In genomic region chr11:120682026-120682649, GRCh38 we compare ENCODE assay signal across 19 cellular contexts.
"Had no signal": no experiment of that assay in that cellular context is flagged by ENCODE, and none has a peak within 500 bp of the region (broad histone marks: within the 10 kb centered on the region; RNA-seq: fewer than 3 reads in every experiment).

No MANE protein-coding gene starts in this region.

- ATAC-seq: activated naive CD4-positive, alpha-beta T cell treated with anti-CD3 and anti-CD28 coated beads, Interleukin-2, amount 50 U/mL, for 72 hours; natural killer cell treated with Interleukin-12 subunit alpha and Interleukin-12 subunit beta and Interleukin-15 and Interleukin-18, amount 100 ng/mL, for 72 hours; psoas muscle; right cardiac atrium; stimulated activated naive CD8-positive, alpha-beta T cell treated with anti-CD3 and anti-CD28 coated beads, Interleukin-15, Interleukin-2, amounts not matched to agents 100 U/mL and 50 U/mL, for 24 hours had no signal

- H3K36me3 ChIP-seq: left ventricle myocardium inferior, tibial artery had no signal

- H3K4me1 ChIP-seq: left ventricle myocardium inferior, psoas muscle, tibial artery had no signal

- H3K9me3 Mint-ChIP-seq: activated CD4-positive, alpha-beta memory T cell treated with anti-CD3 and anti-CD28 coated beads for 36 hours; activated naive CD4-positive, alpha-beta T cell treated with anti-CD3 and anti-CD28 coated beads, Interleukin-2, amount 50 U/mL, for 72 hours; activated T-helper 1 cell treated with anti-CD3 and anti-CD28 coated beads, Interleukin-12 subunit alpha, Interleukin-12 subunit beta, Interleukin-2, Interleukin-4 antibody, amounts not matched to agents 30 ng/mL and 10 ng/mL and 1 ng/mL, durations not matched to agents 14 hours and 24 hours and 36 hours; immature natural killer cell; natural killer cell treated with Interleukin-12 subunit alpha and Interleukin-12 subunit beta and Interleukin-15 and Interleukin-18, amount 100 ng/mL, for 72 hours; T-helper 2 cell treated with Interferon-gamma antibody and Interleukin-4, amounts not matched to agents 5 μg/mL and 100 μg/mL, for 36 hours had no signal

- H3K27ac Mint-ChIP-seq: activated CD4-positive, alpha-beta memory T cell treated with anti-CD3 and anti-CD28 coated beads for 36 hours; activated naive CD4-positive, alpha-beta T cell treated with anti-CD3 and anti-CD28 coated beads, Interleukin-2, amount 50 U/mL, for 72 hours; activated T-helper 1 cell treated with anti-CD3 and anti-CD28 coated beads, Interleukin-12 subunit alpha, Interleukin-12 subunit beta, Interleukin-2, Interleukin-4 antibody, amounts not matched to agents 30 ng/mL and 10 ng/mL and 1 ng/mL, durations not matched to agents 14 hours and 24 hours and 36 hours; immature natural killer cell; natural killer cell treated with Interleukin-12 subunit alpha and Interleukin-12 subunit beta and Interleukin-15 and Interleukin-18, amount 100 ng/mL, for 72 hours; T-helper 2 cell treated with Interferon-gamma antibody and Interleukin-4, amounts not matched to agents 5 μg/mL and 100 μg/mL, for 36 hours had no signal

- H3K4me3 ChIP-seq: left ventricle myocardium inferior, psoas muscle, tibial artery had no signal

- H3K36me3 Mint-ChIP-seq: activated CD4-positive, alpha-beta memory T cell treated with anti-CD3 and anti-CD28 coated beads for 36 hours; activated naive CD4-positive, alpha-beta T cell treated with anti-CD3 and anti-CD28 coated beads, Interleukin-2, amount 50 U/mL, for 72 hours; natural killer cell treated with Interleukin-12 subunit alpha and Interleukin-12 subunit beta and Interleukin-15 and Interleukin-18, amount 100 ng/mL, for 72 hours had no signal

- H3K27ac ChIP-seq: left ventricle myocardium inferior, psoas muscle, tibial artery had no signal

- DNase-seq: activated CD4-positive, alpha-beta memory T cell treated with anti-CD3 and anti-CD28 coated beads for 36 hours; activated CD4-positive, alpha-beta T cell treated with anti-CD3 and anti-CD28 coated beads for 4 hours; activated gamma-delta T cell treated with Interleukin-2 at 50 U/mL for 16 hours; activated T-cell treated with anti-CD3 and anti-CD28 coated beads for 4 hours; cerebellar nuclear complex; cortex of kidney; effector CD4-positive, alpha-beta T cell; hippocampal formation; immature natural killer cell; kidney glomerular epithelial cell; left ventricle myocardium inferior; psoas muscle; right cardiac atrium; stimulated activated naive CD8-positive, alpha-beta T cell treated with anti-CD3 and anti-CD28 coated beads, Interleukin-15, Interleukin-2, amounts not matched to agents 100 U/mL and 50 U/mL, for 24 hours; tibial artery had no signal

- H3K4me3 Mint-ChIP-seq: activated CD4-positive, alpha-beta memory T cell treated with anti-CD3 and anti-CD28 coated beads for 36 hours; activated T-helper 1 cell treated with anti-CD3 and anti-CD28 coated beads, Interleukin-12 subunit alpha, Interleukin-12 subunit beta, Interleukin-2, Interleukin-4 antibody, amounts not matched to agents 30 ng/mL and 10 ng/mL and 1 ng/mL, durations not matched to agents 14 hours and 24 hours and 36 hours; immature natural killer cell; natural killer cell treated with Interleukin-12 subunit alpha and Interleukin-12 subunit beta and Interleukin-15 and Interleukin-18, amount 100 ng/mL, for 72 hours; T-helper 2 cell treated with Interferon-gamma antibody and Interleukin-4, amounts not matched to agents 5 μg/mL and 100 μg/mL, for 36 hours had no signal

- H3K9me3 ChIP-seq: left ventricle myocardium inferior, psoas muscle, tibial artery had no signal
